Comparison of ENCODE assay signal across 22 cellular contexts in genomic region chr19:31890230-31890629, GRCh38.
DNase-seq lines count a peak whose midpoint lies in the region; ATAC-seq, FAIRE-seq and TF ChIP-seq lines count a peak whose summit lies in the region.
"Had no signal": no experiment of that assay in that cellular context is flagged by ENCODE, and none has a peak within 500 bp of the region (broad histone marks: within the 10 kb centered on the region; RNA-seq: fewer than 3 reads in every experiment).

No MANE protein-coding gene starts in this region.

- no peak overlapping the region for H3K4me3 Mint-ChIP-seq in WTC11

- no peak for TF ChIP-seq RAD21 in HepG2 (CRISPR knock-in tag; IDR thresholded peaks at IDR 0.05)

- in situ Hi-C loops in HepG2 (cut with HindIII; ENCODE audit: extremely low pct_ligation_motif_present, low pct_unique_long_range_greater_than_20kb) = no loop called here

- peaks cover 90% of the 10 kb centered on the region for H3K9me3 ChIP-seq in HepG2 (ENCODE audit: low read length)
- no peaks in the 10 kb centered on the region for H3K9me3 ChIP-seq in right lobe of liver
- H3K9me3 ChIP-seq in testis = no peaks in the 10 kb centered on the region
- no peaks in the 10 kb centered on the region for H3K9me3 ChIP-seq in thyroid gland

- H3K36me3 Mint-ChIP-seq in WTC11 = peaks cover 14% of the 10 kb centered on the region

- H3K27me3 ChIP-seq in HepG2 (ENCODE audit: control insufficient read depth in 1 of 2, insufficient read depth in 2 of 2, low read length in 2 of 2) (no peaks in the 10 kb centered on the region), right lobe of liver (no peaks in the 10 kb centered on the region), testis (no peaks in the 10 kb centered on the region), thyroid gland (no peaks in the 10 kb centered on the region)

- no peak overlapping the region for H3K27ac Mint-ChIP-seq in WTC11

- TF ChIP-seq POLR2A in HepG2 (IDR thresholded peaks at IDR 0.05; ENCODE audit: insufficient read depth in 1 of 2, low read depth in 2 of 2, low read length in 2 of 2) (no peak), right lobe of liver (IDR thresholded peaks at IDR 0.05) (no peak), testis (IDR thresholded peaks at IDR 0.05) (no peak), thyroid gland (IDR thresholded peaks at IDR 0.05) (no peak)

- H3K9me3 Mint-ChIP-seq in WTC11 = peaks cover 12% of the 10 kb centered on the region

- no peaks in the 10 kb centered on the region for H3K4me1 ChIP-seq in HepG2 (ENCODE audit: insufficient read depth, low read length)
- no peaks in the 10 kb centered on the region for H3K4me1 ChIP-seq in right lobe of liver
- peaks cover 41% of the 10 kb centered on the region for H3K4me1 ChIP-seq in testis
- H3K4me1 ChIP-seq in thyroid gland = no peaks in the 10 kb centered on the region

- ATAC-seq in HepG2 = no peak
- no peak for ATAC-seq in right lobe of liver
- ATAC-seq in WTC11 = peak; percentile 35
- ATAC-seq: HCT116, SK-N-SH treated with all-trans-retinoic acid at 6 μM for 48 hours had no signal

- no peak for DNase-seq in HepG2 (ENCODE audit: low spot score)
- no peak for DNase-seq in right lobe of liver
- DNase-seq in WTC11 (ENCODE audit: low spot score) = peak; percentile 54
- DNase-seq in iPS-NIHi11 (ENCODE audit: low spot score) = peak; percentile 17
- DNase-seq in testis = peak; percentile 77
- no peak for DNase-seq in thyroid gland
- no peak for DNase-seq in germinal center (ENCODE audit: low spot score)
- no peak for DNase-seq in GM19239 (ENCODE audit: insufficient read length, low spot score)
- DNase-seq: Calu3, DMS79 treated with DMSO at 0.1 percent for 48 hours, Kasumi-1, NCI-H1092 treated with DMSO at 0.1 percent for 48 hours, NCI-H1436 treated with DMSO at 0.1 percent for 48 hours, NCI-H187 treated with DMSO at 0.1 percent for 48 hours, NCI-H2107, NCI-H446 treated with DMSO at 0.1 percent for 48 hours, NCI-H526 had no signal

- no peak for TF ChIP-seq CTCF in HepG2 (CRISPR knock-in tag; IDR thresholded peaks at IDR 0.05)
- no peak for TF ChIP-seq CTCF in right lobe of liver (IDR thresholded peaks at IDR 0.05)
- TF ChIP-seq CTCF in WTC11 (IDR thresholded peaks at IDR 0.05) = no peak
- no peak for TF ChIP-seq CTCF in testis (IDR thresholded peaks at IDR 0.05)
- no peak for TF ChIP-seq CTCF in thyroid gland (IDR thresholded peaks at IDR 0.05)

- H3K36me3 ChIP-seq in HepG2 (replicated peaks in 1 of 2; ENCODE audit: control insufficient read depth in 1 of 2, insufficient read depth in 2 of 2, low read length in 2 of 2) = no peaks in the 10 kb centered on the region
- H3K36me3 ChIP-seq in right lobe of liver = no peaks in the 10 kb centered on the region
- no peaks in the 10 kb centered on the region for H3K36me3 ChIP-seq in testis (ENCODE audit: low read depth, missing control alignments)
- no peaks in the 10 kb centered on the region for H3K36me3 ChIP-seq in thyroid gland

- no peak overlapping the region for H3K4me2 ChIP-seq in HepG2 (ENCODE audit: low read depth, low read length)

- CTCF ChIA-PET in HepG2 (lab: Yijun Ruan, JAX; ENCODE audit: low intra/inter-chr PET ratio, low total read pairs) = no interaction called here
- CTCF ChIA-PET in WTC11 (lab: Charles Lee) = no interaction called here

- no TSS peak for BruUV-seq in HepG2 (replicated peaks; lab: Mats Ljungman, UMichigan)

- 45% methylated on average over 9 of the region's 9 CpGs for WGBS in HepG2 (ENCODE audit: low lambda C conversion rate)
- WGBS in right lobe of liver (ENCODE audit: insufficient coverage, low coverage, low lambda C conversion rate, missing lambda C conversion rate) = 73% methylated on average over 9 of the region's 9 CpGs
- 48 to 51% methylated on average over 8 to 9 of the region's 9 CpGs for WGBS in testis, 2 donors
- WGBS in thyroid gland, 2 donors = 84 to 89% methylated on average over 9 of the region's 9 CpGs

- H3K4me3 ChIP-seq in HepG2 (replicated peaks in 1 of 3; ENCODE audit: insufficient read depth in 1 of 3, low read depth in 2 of 3, low read length in 3 of 3) (no peak overlapping the region), right lobe of liver (no peak overlapping the region), testis (no peak overlapping the region), thyroid gland (replicated peaks in 1 of 3) (no peak overlapping the region)

- H3K27ac ChIP-seq in HepG2 (ENCODE audit: extremely low read length, insufficient read depth, low read length) (no peak overlapping the region), right lobe of liver (no peak overlapping the region), testis (peak overlapping the region; percentile 57 to 64), thyroid gland (no peak overlapping the region)

- FAIRE-seq in HepG2 (lab: Jason Lieb, UNC) (no peak), GM19239 (lab: Jason Lieb, UNC) (no peak)
- FAIRE-seq: GM18507, H1, RCC 7860 had no signal

- intact Hi-C loops in HepG2 (cut with micrococcal nuclease; ENCODE audit: unreplicated experiment) = no loop called here
- intact Hi-C loops in right lobe of liver (cut with DNase I) = no loop called here
- intact Hi-C loops in testis (cut with DNase I; ENCODE audit: low total_unique reads) = no loop called here
- intact Hi-C loops in thyroid gland (cut with DNase I) = no loop called here

- no peaks in the 10 kb centered on the region for H4K20me1 ChIP-seq in HepG2 (ENCODE audit: insufficient read depth, low read length)

- TF ChIP-seq EP300 in HepG2 (IDR thresholded peaks at IDR 0.05; ENCODE audit: low read depth in 2 of 2, low read length in 2 of 2) = no peak
- no peak for TF ChIP-seq EP300 in HepG2 (CRISPR knock-in tag; IDR thresholded peaks at IDR 0.05; ENCODE audit: borderline replicate concordance)

- peaks cover 20% of the 10 kb centered on the region for H3K4me1 Mint-ChIP-seq in WTC11

- H3K9ac ChIP-seq in HepG2 (ENCODE audit: insufficient read depth, low read depth, low read length) = no peak overlapping the region

- no peak overlapping the region for H2AFZ ChIP-seq in HepG2 (ENCODE audit: low read length)

- peaks cover 61% of the 10 kb centered on the region for H3K27me3 Mint-ChIP-seq in WTC11 (ENCODE audit: low read depth)

- H3K79me2 ChIP-seq in HepG2 (ENCODE audit: insufficient read depth, low read length) = no peaks in the 10 kb centered on the region

- POLR2A ChIA-PET in HepG2 (lab: Yijun Ruan, JAX) = no interaction called here
- POLR2A ChIA-PET in WTC11 (lab: Charles Lee) = no interaction called here

TF ChIP-seq in HepG2, 621 proteins besides CTCF, POLR2A, EP300 and RAD21 (continues in another document):
- TF ChIP-seq ZC3H4 (CRISPR knock-in tag; IDR thresholded peaks at IDR 0.05; ENCODE audit: borderline replicate concordance) (no peak), RFX1 (IDR thresholded peaks at IDR 0.05) (peak; percentile 46; the same call in 1 of the 2 replicates), ZNF577 (CRISPR knock-in tag; IDR thresholded peaks at IDR 0.05; ENCODE audit: borderline replicate concordance, low read depth) (no peak), FUBP1 (CRISPR knock-in tag; IDR thresholded peaks at IDR 0.05; ENCODE audit: borderline replicate concordance) (no peak)

TF ChIP-seq in WTC11, 78 proteins besides CTCF, POLR2A, EP300 and RAD21 (continues in another document):
- TF ChIP-seq E2F1 (CRISPR knock-in tag; IDR thresholded peaks at IDR 0.05) (no peak), NFE2L1 (CRISPR knock-in tag; IDR thresholded peaks at IDR 0.05) (no peak), ZNF121 (CRISPR knock-in tag; IDR thresholded peaks at IDR 0.05) (no peak), NR2C2 (CRISPR knock-in tag; IDR thresholded peaks at IDR 0.05) (no peak), RELA (CRISPR knock-in tag; IDR thresholded peaks at IDR 0.05; ENCODE audit: borderline replicate concordance) (no peak), ZNF423 (CRISPR knock-in tag; IDR thresholded peaks at IDR 0.05) (no peak), STAT6 (CRISPR knock-in tag; conservative IDR thresholded peaks at IDR 0.05; ENCODE audit: low read depth) (no peak), CREB1 (CRISPR knock-in tag; IDR thresholded peaks at IDR 0.05) (no peak), TEAD1 (CRISPR knock-in tag; IDR thresholded peaks at IDR 0.05) (no peak), SOX15 (CRISPR knock-in tag; IDR thresholded peaks at IDR 0.05) (no peak), USF2 (CRISPR knock-in tag; IDR thresholded peaks at IDR 0.05) (no peak), ZNF138 (CRISPR knock-in tag; conservative IDR thresholded peaks at IDR 0.05) (no peak), FOXK1 (CRISPR knock-in tag; IDR thresholded peaks at IDR 0.05) (no peak)

Comparison
In these comparisons a context has a peak if more than half of its experiments do, and no peak if none do; other contexts are left out.
1. DNase-seq: peak in WTC11 (single experiment), iPS-NIHi11 (single experiment) and testis (single experiment); none in HepG2 (single experiment), right lobe of liver (0 of 3), thyroid gland (0 of 2), germinal center (single experiment) and GM19239 (single experiment).
2. H3K27ac ChIP-seq: peak in testis (2 of 2); none in HepG2 (single experiment), right lobe of liver (0 of 3) and thyroid gland (0 of 3).